ENCODE assay signal across 1 cellular context in the genomic region with DNA sequence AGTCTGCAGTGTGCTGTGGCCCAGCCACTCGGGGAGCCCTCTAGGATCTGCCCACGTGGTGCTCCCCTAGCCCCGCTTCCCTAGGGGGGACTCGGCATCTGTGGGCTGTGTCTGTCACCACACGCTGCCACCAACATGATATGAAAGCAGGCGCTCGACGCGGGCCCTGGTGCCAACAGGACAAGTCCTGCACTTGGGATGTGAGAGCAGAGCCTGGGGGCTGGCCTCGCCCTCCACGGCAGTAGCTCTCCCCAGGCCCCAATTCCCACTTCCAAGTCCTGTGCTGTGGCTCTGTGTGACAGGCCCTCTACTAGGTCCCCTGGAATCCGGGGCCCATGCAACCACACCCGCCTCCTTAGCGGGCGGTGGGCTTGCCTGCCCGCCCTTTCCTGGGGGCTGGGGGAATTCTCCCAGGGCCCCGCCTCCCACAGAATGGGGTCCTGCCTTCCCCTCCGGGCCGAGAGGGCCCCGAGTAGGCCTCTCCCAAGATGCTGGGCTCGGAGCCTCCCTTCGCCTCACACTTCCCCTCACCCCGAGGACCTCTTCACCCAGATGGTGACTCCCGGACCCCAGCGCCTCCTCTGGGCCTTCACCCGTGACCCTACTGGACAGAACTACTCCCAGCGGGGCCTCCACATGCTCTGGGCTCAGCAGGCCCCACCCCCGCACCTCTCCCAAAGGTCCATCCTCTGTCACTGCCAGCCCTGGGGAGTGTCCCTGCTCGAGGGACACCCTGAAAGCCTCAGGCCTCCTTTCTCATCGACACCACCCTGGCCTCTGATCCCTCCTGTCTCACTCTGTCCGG.
TF ChIP-seq lines count a peak whose summit lies in the region.

No MANE protein-coding gene starts in this region.

TF ChIP-seq in HepG2, 621 proteins besides CTCF, POLR2A, EP300 and RAD21:
- peak; percentile 36; the same call in 1 of the 2 replicates for TF ChIP-seq RBFOX2 (IDR thresholded peaks at IDR 0.05; ENCODE audit: low read depth, low read length)
- peak; percentile 72 for TF ChIP-seq AGO2 (optimal IDR thresholded peaks at IDR 0.05; ENCODE audit: low read depth, low read length)
- TF ChIP-seq HIVEP1 (CRISPR knock-in tag; IDR thresholded peaks at IDR 0.05) = no peak
